ENCODE assay signal across 1 cellular context in the genomic region with DNA sequence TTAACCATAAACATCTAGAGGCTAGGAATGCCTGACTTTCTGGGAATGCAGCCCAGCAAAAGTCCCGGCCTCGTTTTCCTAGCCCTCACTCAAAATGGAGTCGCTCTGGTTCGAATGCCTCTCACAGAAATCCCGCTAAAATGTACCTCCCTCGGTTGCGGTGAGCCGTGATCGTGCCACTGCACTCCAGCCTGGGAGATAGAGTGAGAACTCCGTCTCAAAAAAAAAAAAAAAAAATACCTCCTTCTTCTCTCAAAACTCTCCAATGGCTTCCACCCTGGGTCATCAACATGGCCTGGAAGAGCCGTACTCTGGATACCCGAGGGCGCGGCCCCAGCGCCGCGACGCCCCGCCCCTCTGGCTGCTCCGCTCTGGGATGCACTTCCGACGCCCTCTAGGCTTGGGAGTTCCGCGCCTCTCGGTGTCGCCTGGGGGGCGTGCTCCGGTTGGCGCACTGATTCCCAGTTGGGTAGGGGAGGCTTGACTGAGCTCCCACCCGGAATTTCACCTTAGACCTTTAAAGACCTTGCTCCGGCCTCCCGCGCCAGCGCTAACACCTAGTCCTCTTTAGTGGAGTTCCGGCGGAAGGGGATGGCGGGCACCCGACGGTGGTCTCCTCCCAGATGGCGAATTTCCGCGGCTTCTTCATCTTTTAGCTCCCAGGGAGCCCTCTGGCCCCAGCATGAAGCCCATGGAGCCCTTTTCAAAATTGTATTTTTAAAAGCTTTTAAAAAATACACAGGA.
TF ChIP-seq lines count a peak whose summit lies in the region.

No MANE protein-coding gene starts in this region.

TF ChIP-seq in H1, 55 proteins besides CTCF, POLR2A, EP300 and RAD21:
- TF ChIP-seq SIX5 (IDR thresholded peaks at IDR 0.05; ENCODE audit: low read depth, low read length) (no peak), ATF3 (IDR thresholded peaks at IDR 0.05; ENCODE audit: insufficient read depth, low read depth, low read length) (no peak), JUN (IDR thresholded peaks at IDR 0.05; ENCODE audit: low read depth, low read length) (no peak), GABPA (IDR thresholded peaks at IDR 0.05; ENCODE audit: borderline replicate concordance, insufficient read depth, low read length) (no peak), CBX8 (IDR thresholded peaks at IDR 0.05; ENCODE audit: borderline replicate concordance, low read depth, low read length) (no peak), KDM4A (IDR thresholded peaks at IDR 0.05; ENCODE audit: low read depth, low read length, severe bottlenecking) (peak; percentile 84), KDM1A (IDR thresholded peaks at IDR 0.05; ENCODE audit: borderline replicate concordance, low read length) (peak; percentile 31; the same call in 1 of the 2 replicates), SAP30 (IDR thresholded peaks at IDR 0.05; ENCODE audit: insufficient read depth, insufficient replicate concordance, low read length) (peak; percentile 47), BACH1 (IDR thresholded peaks at IDR 0.05; ENCODE audit: low read length) (peak; percentile 31; the same call in 1 of the 2 replicates), TBP (IDR thresholded peaks at IDR 0.05; ENCODE audit: low read depth, low read length) (peak; percentile 85), SP4 (IDR thresholded peaks at IDR 0.05; ENCODE audit: low read length) (0 out of 2 replicates have a peak, but pooled peaks have one; percentile 24), CREB1 (IDR thresholded peaks at IDR 0.05) (peak; percentile 41; the same call in 1 of the 2 replicates), GTF2F1 (IDR thresholded peaks at IDR 0.05; ENCODE audit: borderline replicate concordance, low read depth, low read length) (no peak), SUZ12 (IDR thresholded peaks at IDR 0.05; ENCODE audit: low read length) (no peak), TEAD4 (IDR thresholded peaks at IDR 0.05; ENCODE audit: low read depth, low read length) (peak; percentile 19; the same call in 1 of the 2 replicates), TAF1 (IDR thresholded peaks at IDR 0.05; ENCODE audit: low read depth, low read length) (peak; percentile 67), CHD1 (IDR thresholded peaks at IDR 0.05; ENCODE audit: low read depth, low read length) (no peak), JUND (IDR thresholded peaks at IDR 0.05; ENCODE audit: low read length) (no peak), HDAC2 (IDR thresholded peaks at IDR 0.05; ENCODE audit: borderline replicate concordance in 1 of 2, low read depth in 2 of 2, low read length in 2 of 2) (0 out of 4 replicates have a peak, but pooled peaks of 1 of the 2 experiments have one; percentile 35), ZNF274 (IDR thresholded peaks at IDR 0.05; ENCODE audit: borderline replicate concordance, extremely low read depth, low read length) (no peak), SRF (IDR thresholded peaks at IDR 0.05; ENCODE audit: low read depth, low read length) (no peak), RFX5 (IDR thresholded peaks at IDR 0.05; ENCODE audit: borderline replicate concordance, low read depth, low read length) (no peak; the same call in 1 of the 2 replicates), MAFK (IDR thresholded peaks at IDR 0.05; ENCODE audit: low read depth, low read length) (no peak), CTBP2 (IDR thresholded peaks at IDR 0.05; ENCODE audit: borderline replicate concordance, insufficient read depth, insufficient read length, low read length) (no peak), NANOG (IDR thresholded peaks at IDR 0.05; ENCODE audit: insufficient read depth, low read depth, low read length, poor library complexity, severe bottlenecking) (no peak), SIN3A (conservative IDR thresholded peaks at IDR 0.05 in 1 of 2, IDR thresholded peaks at IDR 0.05 in 1 of 2; ENCODE audit: low read depth in 1 of 2, low read length in 2 of 2) (peak in 1 of 2 experiments; percentile 68; a peak in 2 of 4 replicates), CHD2 (IDR thresholded peaks at IDR 0.05; ENCODE audit: low read length) (no peak), TCF12 (IDR thresholded peaks at IDR 0.05; ENCODE audit: low read depth, low read length) (no peak), TAF7 (optimal IDR thresholded peaks at IDR 0.05; ENCODE audit: borderline replicate concordance, low read depth, low read length) (no peak), NRF1 (IDR thresholded peaks at IDR 0.05; ENCODE audit: low read depth, low read length) (no peak), CEBPB (IDR thresholded peaks at IDR 0.05; ENCODE audit: low read depth, low read length) (no peak), PHF8 (conservative IDR thresholded peaks at IDR 0.05; ENCODE audit: low read depth, low read length) (peak; percentile 49), SP2 (IDR thresholded peaks at IDR 0.05; ENCODE audit: low read length) (no peak), HDAC6 (IDR thresholded peaks at IDR 0.05; ENCODE audit: low read depth, low read length) (no peak), SIRT6 (IDR thresholded peaks at IDR 0.05; ENCODE audit: low read length) (no peak), POU5F1 (IDR thresholded peaks at IDR 0.05; ENCODE audit: low read depth, low read length) (no peak), CBX5 (IDR thresholded peaks at IDR 0.05; ENCODE audit: low read depth, low read length) (no peak), RBBP5 (IDR thresholded peaks at IDR 0.05; ENCODE audit: borderline replicate concordance, low read depth, low read length) (peak; percentile 86), KDM5A (IDR thresholded peaks at IDR 0.05; ENCODE audit: low read length) (no peak), ATF2 (IDR thresholded peaks at IDR 0.05; ENCODE audit: low read length) (no peak), USF2 (IDR thresholded peaks at IDR 0.05; ENCODE audit: low read length) (no peak; the same call in 1 of the 2 replicates), ASH2L (IDR thresholded peaks at IDR 0.05; ENCODE audit: low read length) (peak; percentile 59), EGR1 (IDR thresholded peaks at IDR 0.05; ENCODE audit: borderline replicate concordance, low read depth, low read length) (no peak), EZH2 (IDR thresholded peaks at IDR 0.05; ENCODE audit: low read depth, low read length, severe bottlenecking) (no peak), YY1 (IDR thresholded peaks at IDR 0.05; ENCODE audit: low read depth, low read length) (peak; percentile 89), BRCA1 (IDR thresholded peaks at IDR 0.05; ENCODE audit: low read depth, low read length) (no peak), BCL11A (IDR thresholded peaks at IDR 0.05; ENCODE audit: low read depth in 2 of 2, low read length in 2 of 2) (no peak), SP1 (IDR thresholded peaks at IDR 0.05; ENCODE audit: low read depth, low read length) (peak; percentile 7; the same call in 1 of the 2 replicates), RNF2 (IDR thresholded peaks at IDR 0.05; ENCODE audit: borderline replicate concordance, low read depth, low read length, missing control alignments, poor library complexity, severe bottlenecking) (no peak), FOSL1 (IDR thresholded peaks at IDR 0.05; ENCODE audit: insufficient read depth, low read depth, low read length) (no peak), POLR2AphosphoS5 (IDR thresholded peaks at IDR 0.05; ENCODE audit: low read depth, low read length) (no peak; the same call in 1 of the 2 replicates), RXRA (IDR thresholded peaks at IDR 0.05; ENCODE audit: insufficient read depth, low read depth, low read length) (no peak)
- TF ChIP-seq, protein P1, sequence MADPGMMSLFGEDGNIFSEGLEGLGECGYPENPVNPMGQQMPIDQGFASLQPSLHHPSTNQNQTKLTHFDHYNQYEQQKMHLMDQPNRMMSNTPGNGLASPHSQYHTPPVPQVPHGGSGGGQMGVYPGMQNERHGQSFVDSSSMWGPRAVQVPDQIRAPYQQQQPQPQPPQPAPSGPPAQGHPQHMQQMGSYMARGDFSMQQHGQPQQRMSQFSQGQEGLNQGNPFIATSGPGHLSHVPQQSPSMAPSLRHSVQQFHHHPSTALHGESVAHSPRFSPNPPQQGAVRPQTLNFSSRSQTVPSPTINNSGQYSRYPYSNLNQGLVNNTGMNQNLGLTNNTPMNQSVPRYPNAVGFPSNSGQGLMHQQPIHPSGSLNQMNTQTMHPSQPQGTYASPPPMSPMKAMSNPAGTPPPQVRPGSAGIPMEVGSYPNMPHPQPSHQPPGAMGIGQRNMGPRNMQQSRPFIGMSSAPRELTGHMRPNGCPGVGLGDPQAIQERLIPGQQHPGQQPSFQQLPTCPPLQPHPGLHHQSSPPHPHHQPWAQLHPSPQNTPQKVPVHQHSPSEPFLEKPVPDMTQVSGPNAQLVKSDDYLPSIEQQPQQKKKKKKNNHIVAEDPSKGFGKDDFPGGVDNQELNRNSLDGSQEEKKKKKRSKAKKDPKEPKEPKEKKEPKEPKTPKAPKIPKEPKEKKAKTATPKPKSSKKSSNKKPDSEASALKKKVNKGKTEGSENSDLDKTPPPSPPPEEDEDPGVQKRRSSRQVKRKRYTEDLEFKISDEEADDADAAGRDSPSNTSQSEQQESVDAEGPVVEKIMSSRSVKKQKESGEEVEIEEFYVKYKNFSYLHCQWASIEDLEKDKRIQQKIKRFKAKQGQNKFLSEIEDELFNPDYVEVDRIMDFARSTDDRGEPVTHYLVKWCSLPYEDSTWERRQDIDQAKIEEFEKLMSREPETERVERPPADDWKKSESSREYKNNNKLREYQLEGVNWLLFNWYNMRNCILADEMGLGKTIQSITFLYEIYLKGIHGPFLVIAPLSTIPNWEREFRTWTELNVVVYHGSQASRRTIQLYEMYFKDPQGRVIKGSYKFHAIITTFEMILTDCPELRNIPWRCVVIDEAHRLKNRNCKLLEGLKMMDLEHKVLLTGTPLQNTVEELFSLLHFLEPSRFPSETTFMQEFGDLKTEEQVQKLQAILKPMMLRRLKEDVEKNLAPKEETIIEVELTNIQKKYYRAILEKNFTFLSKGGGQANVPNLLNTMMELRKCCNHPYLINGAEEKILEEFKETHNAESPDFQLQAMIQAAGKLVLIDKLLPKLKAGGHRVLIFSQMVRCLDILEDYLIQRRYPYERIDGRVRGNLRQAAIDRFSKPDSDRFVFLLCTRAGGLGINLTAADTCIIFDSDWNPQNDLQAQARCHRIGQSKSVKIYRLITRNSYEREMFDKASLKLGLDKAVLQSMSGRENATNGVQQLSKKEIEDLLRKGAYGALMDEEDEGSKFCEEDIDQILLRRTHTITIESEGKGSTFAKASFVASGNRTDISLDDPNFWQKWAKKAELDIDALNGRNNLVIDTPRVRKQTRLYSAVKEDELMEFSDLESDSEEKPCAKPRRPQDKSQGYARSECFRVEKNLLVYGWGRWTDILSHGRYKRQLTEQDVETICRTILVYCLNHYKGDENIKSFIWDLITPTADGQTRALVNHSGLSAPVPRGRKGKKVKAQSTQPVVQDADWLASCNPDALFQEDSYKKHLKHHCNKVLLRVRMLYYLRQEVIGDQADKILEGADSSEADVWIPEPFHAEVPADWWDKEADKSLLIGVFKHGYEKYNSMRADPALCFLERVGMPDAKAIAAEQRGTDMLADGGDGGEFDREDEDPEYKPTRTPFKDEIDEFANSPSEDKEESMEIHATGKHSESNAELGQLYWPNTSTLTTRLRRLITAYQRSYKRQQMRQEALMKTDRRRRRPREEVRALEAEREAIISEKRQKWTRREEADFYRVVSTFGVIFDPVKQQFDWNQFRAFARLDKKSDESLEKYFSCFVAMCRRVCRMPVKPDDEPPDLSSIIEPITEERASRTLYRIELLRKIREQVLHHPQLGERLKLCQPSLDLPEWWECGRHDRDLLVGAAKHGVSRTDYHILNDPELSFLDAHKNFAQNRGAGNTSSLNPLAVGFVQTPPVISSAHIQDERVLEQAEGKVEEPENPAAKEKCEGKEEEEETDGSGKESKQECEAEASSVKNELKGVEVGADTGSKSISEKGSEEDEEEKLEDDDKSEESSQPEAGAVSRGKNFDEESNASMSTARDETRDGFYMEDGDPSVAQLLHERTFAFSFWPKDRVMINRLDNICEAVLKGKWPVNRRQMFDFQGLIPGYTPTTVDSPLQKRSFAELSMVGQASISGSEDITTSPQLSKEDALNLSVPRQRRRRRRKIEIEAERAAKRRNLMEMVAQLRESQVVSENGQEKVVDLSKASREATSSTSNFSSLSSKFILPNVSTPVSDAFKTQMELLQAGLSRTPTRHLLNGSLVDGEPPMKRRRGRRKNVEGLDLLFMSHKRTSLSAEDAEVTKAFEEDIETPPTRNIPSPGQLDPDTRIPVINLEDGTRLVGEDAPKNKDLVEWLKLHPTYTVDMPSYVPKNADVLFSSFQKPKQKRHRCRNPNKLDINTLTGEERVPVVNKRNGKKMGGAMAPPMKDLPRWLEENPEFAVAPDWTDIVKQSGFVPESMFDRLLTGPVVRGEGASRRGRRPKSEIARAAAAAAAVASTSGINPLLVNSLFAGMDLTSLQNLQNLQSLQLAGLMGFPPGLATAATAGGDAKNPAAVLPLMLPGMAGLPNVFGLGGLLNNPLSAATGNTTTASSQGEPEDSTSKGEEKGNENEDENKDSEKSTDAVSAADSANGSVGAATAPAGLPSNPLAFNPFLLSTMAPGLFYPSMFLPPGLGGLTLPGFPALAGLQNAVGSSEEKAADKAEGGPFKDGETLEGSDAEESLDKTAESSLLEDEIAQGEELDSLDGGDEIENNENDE (IDR thresholded peaks at IDR 0.05; ENCODE audit: insufficient replicate concordance, low read length), result no peak
- TF ChIP-seq, protein P2, sequence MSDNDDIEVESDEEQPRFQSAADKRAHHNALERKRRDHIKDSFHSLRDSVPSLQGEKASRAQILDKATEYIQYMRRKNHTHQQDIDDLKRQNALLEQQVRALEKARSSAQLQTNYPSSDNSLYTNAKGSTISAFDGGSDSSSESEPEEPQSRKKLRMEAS (IDR thresholded peaks at IDR 0.05), result no peak
- TF ChIP-seq, protein P3, sequence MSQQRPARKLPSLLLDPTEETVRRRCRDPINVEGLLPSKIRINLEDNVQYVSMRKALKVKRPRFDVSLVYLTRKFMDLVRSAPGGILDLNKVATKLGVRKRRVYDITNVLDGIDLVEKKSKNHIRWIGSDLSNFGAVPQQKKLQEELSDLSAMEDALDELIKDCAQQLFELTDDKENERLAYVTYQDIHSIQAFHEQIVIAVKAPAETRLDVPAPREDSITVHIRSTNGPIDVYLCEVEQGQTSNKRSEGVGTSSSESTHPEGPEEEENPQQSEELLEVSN (IDR thresholded peaks at IDR 0.05), result peak; percentile 75
